Comparison of ENCODE assay signal across 1 cellular context in the genomic region with DNA sequence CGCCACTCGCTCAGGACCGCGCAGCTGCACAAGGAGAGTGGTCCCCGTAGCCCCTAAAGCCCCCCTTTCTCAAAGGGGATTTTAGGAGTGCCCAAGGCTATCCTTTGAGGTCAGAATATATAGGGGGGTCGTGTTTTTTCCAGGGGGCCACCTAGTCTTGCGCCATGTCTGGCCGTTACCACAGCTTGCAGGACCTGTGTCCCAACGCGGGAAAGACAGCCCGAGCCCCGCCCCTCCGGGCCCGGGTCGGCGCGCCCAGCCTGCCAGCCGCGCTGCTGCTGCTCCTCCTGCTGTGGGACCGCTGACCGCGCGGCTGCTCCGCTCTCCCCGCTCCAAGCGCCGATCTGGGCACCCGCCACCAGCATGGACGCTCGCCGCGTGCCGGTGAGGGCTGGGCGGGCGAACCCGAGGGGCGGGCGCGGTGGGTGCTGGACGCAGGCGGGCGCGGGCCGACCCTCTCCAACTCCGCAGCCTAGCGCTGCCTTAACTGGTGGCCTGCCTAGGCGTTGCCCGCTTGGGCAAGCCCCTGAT.
TF ChIP-seq lines count a peak whose summit lies in the region.

A gene (plus strand): TSS at position 272 of the 531 bp plus-strand sequence. CDS start 92 bp downstream, at position 364.

TF ChIP-seq in HepG2, 621 proteins besides CTCF, POLR2A, EP300 and RAD21 (continued from another document and continues in another):
- TF ChIP-seq, protein P1, sequence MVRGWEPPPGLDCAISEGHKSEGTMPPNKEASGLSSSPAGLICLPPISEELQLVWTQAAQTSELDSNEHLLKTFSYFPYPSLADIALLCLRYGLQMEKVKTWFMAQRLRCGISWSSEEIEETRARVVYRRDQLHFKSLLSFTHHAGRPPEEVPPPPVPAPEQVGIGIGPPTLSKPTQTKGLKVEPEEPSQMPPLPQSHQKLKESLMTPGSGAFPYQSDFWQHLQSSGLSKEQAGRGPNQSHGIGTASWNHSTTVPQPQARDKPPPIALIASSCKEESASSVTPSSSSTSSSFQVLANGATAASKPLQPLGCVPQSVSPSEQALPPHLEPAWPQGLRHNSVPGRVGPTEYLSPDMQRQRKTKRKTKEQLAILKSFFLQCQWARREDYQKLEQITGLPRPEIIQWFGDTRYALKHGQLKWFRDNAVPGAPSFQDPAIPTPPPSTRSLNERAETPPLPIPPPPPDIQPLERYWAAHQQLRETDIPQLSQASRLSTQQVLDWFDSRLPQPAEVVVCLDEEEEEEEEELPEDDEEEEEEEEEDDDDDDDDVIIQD (CRISPR knock-in tag; IDR thresholded peaks at IDR 0.05; ENCODE audit: low read depth), result no peak
- TF ChIP-seq SATB2 (CRISPR knock-in tag; IDR thresholded peaks at IDR 0.05) (peak; percentile 98), ZFY (CRISPR knock-in tag; IDR thresholded peaks at IDR 0.05) (peak; percentile 95), ZNF335 (CRISPR knock-in tag; IDR thresholded peaks at IDR 0.05) (peak; percentile 66; the same call in 1 of the 2 replicates), EED (CRISPR knock-in tag; IDR thresholded peaks at IDR 0.05) (peak; percentile 87), ZNF543 (CRISPR knock-in tag; IDR thresholded peaks at IDR 0.05) (peak; percentile 94), ZFP37 (CRISPR knock-in tag; IDR thresholded peaks at IDR 0.05; ENCODE audit: borderline replicate concordance) (peak; percentile 55; the same call in 1 of the 2 replicates), MIER2 (CRISPR knock-in tag; IDR thresholded peaks at IDR 0.05) (peak; percentile 55; the same call in 1 of the 2 replicates), ZNF326 (CRISPR knock-in tag; IDR thresholded peaks at IDR 0.05; ENCODE audit: borderline replicate concordance) (no peak), SALL1 (CRISPR knock-in tag; IDR thresholded peaks at IDR 0.05) (peak; percentile 98), YY1 (IDR thresholded peaks at IDR 0.05; ENCODE audit: insufficient read depth, insufficient replicate concordance, low read depth, low read length) (no peak), SAFB2 (CRISPR knock-in tag; IDR thresholded peaks at IDR 0.05; ENCODE audit: borderline replicate concordance, low read depth) (peak; percentile 98), ZNF253 (CRISPR knock-in tag; IDR thresholded peaks at IDR 0.05; ENCODE audit: borderline replicate concordance) (peak; percentile 78), NKX3-1 (CRISPR knock-in tag; IDR thresholded peaks at IDR 0.05) (peak; percentile 100), NFE2L1 (CRISPR knock-in tag; IDR thresholded peaks at IDR 0.05; ENCODE audit: borderline replicate concordance) (no peak), ZNF747 (CRISPR knock-in tag; IDR thresholded peaks at IDR 0.05; ENCODE audit: borderline replicate concordance) (0 out of 2 replicates have a peak, but pooled peaks have one; percentile 89)
- TF ChIP-seq, protein P2, sequence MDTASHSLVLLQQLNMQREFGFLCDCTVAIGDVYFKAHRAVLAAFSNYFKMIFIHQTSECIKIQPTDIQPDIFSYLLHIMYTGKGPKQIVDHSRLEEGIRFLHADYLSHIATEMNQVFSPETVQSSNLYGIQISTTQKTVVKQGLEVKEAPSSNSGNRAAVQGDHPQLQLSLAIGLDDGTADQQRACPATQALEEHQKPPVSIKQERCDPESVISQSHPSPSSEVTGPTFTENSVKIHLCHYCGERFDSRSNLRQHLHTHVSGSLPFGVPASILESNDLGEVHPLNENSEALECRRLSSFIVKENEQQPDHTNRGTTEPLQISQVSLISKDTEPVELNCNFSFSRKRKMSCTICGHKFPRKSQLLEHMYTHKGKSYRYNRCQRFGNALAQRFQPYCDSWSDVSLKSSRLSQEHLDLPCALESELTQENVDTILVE (CRISPR knock-in tag; IDR thresholded peaks at IDR 0.05), result peak; percentile 87
- TF ChIP-seq, protein P3, sequence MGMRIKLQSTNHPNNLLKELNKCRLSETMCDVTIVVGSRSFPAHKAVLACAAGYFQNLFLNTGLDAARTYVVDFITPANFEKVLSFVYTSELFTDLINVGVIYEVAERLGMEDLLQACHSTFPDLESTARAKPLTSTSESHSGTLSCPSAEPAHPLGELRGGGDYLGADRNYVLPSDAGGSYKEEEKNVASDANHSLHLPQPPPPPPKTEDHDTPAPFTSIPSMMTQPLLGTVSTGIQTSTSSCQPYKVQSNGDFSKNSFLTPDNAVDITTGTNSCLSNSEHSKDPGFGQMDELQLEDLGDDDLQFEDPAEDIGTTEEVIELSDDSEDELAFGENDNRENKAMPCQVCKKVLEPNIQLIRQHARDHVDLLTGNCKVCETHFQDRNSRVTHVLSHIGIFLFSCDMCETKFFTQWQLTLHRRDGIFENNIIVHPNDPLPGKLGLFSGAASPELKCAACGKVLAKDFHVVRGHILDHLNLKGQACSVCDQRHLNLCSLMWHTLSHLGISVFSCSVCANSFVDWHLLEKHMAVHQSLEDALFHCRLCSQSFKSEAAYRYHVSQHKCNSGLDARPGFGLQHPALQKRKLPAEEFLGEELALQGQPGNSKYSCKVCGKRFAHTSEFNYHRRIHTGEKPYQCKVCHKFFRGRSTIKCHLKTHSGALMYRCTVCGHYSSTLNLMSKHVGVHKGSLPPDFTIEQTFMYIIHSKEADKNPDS (CRISPR knock-in tag; IDR thresholded peaks at IDR 0.05), result no peak
- TF ChIP-seq, protein P4, sequence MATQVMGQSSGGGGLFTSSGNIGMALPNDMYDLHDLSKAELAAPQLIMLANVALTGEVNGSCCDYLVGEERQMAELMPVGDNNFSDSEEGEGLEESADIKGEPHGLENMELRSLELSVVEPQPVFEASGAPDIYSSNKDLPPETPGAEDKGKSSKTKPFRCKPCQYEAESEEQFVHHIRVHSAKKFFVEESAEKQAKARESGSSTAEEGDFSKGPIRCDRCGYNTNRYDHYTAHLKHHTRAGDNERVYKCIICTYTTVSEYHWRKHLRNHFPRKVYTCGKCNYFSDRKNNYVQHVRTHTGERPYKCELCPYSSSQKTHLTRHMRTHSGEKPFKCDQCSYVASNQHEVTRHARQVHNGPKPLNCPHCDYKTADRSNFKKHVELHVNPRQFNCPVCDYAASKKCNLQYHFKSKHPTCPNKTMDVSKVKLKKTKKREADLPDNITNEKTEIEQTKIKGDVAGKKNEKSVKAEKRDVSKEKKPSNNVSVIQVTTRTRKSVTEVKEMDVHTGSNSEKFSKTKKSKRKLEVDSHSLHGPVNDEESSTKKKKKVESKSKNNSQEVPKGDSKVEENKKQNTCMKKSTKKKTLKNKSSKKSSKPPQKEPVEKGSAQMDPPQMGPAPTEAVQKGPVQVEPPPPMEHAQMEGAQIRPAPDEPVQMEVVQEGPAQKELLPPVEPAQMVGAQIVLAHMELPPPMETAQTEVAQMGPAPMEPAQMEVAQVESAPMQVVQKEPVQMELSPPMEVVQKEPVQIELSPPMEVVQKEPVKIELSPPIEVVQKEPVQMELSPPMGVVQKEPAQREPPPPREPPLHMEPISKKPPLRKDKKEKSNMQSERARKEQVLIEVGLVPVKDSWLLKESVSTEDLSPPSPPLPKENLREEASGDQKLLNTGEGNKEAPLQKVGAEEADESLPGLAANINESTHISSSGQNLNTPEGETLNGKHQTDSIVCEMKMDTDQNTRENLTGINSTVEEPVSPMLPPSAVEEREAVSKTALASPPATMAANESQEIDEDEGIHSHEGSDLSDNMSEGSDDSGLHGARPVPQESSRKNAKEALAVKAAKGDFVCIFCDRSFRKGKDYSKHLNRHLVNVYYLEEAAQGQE (IDR thresholded peaks at IDR 0.05; ENCODE audit: borderline replicate concordance in 1 of 2, low read depth in 1 of 2, low read length in 2 of 2), result no peak
- TF ChIP-seq, protein P5, sequence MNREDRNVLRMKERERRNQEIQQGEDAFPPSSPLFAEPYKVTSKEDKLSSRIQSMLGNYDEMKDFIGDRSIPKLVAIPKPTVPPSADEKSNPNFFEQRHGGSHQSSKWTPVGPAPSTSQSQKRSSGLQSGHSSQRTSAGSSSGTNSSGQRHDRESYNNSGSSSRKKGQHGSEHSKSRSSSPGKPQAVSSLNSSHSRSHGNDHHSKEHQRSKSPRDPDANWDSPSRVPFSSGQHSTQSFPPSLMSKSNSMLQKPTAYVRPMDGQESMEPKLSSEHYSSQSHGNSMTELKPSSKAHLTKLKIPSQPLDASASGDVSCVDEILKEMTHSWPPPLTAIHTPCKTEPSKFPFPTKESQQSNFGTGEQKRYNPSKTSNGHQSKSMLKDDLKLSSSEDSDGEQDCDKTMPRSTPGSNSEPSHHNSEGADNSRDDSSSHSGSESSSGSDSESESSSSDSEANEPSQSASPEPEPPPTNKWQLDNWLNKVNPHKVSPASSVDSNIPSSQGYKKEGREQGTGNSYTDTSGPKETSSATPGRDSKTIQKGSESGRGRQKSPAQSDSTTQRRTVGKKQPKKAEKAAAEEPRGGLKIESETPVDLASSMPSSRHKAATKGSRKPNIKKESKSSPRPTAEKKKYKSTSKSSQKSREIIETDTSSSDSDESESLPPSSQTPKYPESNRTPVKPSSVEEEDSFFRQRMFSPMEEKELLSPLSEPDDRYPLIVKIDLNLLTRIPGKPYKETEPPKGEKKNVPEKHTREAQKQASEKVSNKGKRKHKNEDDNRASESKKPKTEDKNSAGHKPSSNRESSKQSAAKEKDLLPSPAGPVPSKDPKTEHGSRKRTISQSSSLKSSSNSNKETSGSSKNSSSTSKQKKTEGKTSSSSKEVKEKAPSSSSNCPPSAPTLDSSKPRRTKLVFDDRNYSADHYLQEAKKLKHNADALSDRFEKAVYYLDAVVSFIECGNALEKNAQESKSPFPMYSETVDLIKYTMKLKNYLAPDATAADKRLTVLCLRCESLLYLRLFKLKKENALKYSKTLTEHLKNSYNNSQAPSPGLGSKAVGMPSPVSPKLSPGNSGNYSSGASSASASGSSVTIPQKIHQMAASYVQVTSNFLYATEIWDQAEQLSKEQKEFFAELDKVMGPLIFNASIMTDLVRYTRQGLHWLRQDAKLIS (CRISPR knock-in tag; IDR thresholded peaks at IDR 0.05), result no peak
- TF ChIP-seq, protein P6, sequence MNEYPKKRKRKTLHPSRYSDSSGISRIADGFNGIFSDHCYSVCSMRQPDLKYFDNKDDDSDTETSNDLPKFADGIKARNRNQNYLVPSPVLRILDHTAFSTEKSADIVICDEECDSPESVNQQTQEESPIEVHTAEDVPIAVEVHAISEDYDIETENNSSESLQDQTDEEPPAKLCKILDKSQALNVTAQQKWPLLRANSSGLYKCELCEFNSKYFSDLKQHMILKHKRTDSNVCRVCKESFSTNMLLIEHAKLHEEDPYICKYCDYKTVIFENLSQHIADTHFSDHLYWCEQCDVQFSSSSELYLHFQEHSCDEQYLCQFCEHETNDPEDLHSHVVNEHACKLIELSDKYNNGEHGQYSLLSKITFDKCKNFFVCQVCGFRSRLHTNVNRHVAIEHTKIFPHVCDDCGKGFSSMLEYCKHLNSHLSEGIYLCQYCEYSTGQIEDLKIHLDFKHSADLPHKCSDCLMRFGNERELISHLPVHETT (CRISPR knock-in tag; conservative IDR thresholded peaks at IDR 0.05), result peak; percentile 54; the same call in 1 of the 2 replicates
- TF ChIP-seq, protein P7, sequence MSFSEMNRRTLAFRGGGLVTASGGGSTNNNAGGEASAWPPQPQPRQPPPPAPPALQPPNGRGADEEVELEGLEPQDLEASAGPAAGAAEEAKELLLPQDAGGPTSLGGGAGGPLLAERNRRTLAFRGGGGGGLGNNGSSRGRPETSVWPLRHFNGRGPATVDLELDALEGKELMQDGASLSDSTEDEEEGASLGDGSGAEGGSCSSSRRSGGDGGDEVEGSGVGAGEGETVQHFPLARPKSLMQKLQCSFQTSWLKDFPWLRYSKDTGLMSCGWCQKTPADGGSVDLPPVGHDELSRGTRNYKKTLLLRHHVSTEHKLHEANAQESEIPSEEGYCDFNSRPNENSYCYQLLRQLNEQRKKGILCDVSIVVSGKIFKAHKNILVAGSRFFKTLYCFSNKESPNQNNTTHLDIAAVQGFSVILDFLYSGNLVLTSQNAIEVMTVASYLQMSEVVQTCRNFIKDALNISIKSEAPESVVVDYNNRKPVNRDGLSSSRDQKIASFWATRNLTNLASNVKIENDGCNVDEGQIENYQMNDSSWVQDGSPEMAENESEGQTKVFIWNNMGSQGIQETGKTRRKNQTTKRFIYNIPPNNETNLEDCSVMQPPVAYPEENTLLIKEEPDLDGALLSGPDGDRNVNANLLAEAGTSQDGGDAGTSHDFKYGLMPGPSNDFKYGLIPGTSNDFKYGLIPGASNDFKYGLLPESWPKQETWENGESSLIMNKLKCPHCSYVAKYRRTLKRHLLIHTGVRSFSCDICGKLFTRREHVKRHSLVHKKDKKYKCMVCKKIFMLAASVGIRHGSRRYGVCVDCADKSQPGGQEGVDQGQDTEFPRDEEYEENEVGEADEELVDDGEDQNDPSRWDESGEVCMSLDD (CRISPR knock-in tag; IDR thresholded peaks at IDR 0.05; ENCODE audit: borderline replicate concordance), result peak; percentile 92
- TF ChIP-seq, protein P8, sequence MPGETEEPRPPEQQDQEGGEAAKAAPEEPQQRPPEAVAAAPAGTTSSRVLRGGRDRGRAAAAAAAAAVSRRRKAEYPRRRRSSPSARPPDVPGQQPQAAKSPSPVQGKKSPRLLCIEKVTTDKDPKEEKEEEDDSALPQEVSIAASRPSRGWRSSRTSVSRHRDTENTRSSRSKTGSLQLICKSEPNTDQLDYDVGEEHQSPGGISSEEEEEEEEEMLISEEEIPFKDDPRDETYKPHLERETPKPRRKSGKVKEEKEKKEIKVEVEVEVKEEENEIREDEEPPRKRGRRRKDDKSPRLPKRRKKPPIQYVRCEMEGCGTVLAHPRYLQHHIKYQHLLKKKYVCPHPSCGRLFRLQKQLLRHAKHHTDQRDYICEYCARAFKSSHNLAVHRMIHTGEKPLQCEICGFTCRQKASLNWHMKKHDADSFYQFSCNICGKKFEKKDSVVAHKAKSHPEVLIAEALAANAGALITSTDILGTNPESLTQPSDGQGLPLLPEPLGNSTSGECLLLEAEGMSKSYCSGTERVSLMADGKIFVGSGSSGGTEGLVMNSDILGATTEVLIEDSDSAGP (CRISPR knock-in tag; IDR thresholded peaks at IDR 0.05; ENCODE audit: borderline replicate concordance), result peak; percentile 85
- TF ChIP-seq, protein P9, sequence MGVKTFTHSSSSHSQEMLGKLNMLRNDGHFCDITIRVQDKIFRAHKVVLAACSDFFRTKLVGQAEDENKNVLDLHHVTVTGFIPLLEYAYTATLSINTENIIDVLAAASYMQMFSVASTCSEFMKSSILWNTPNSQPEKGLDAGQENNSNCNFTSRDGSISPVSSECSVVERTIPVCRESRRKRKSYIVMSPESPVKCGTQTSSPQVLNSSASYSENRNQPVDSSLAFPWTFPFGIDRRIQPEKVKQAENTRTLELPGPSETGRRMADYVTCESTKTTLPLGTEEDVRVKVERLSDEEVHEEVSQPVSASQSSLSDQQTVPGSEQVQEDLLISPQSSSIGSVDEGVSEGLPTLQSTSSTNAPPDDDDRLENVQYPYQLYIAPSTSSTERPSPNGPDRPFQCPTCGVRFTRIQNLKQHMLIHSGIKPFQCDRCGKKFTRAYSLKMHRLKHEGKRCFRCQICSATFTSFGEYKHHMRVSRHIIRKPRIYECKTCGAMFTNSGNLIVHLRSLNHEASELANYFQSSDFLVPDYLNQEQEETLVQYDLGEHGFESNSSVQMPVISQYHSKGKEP (CRISPR knock-in tag; IDR thresholded peaks at IDR 0.05), result peak; percentile 63; the same call in 1 of the 2 replicates
- TF ChIP-seq, protein P10, sequence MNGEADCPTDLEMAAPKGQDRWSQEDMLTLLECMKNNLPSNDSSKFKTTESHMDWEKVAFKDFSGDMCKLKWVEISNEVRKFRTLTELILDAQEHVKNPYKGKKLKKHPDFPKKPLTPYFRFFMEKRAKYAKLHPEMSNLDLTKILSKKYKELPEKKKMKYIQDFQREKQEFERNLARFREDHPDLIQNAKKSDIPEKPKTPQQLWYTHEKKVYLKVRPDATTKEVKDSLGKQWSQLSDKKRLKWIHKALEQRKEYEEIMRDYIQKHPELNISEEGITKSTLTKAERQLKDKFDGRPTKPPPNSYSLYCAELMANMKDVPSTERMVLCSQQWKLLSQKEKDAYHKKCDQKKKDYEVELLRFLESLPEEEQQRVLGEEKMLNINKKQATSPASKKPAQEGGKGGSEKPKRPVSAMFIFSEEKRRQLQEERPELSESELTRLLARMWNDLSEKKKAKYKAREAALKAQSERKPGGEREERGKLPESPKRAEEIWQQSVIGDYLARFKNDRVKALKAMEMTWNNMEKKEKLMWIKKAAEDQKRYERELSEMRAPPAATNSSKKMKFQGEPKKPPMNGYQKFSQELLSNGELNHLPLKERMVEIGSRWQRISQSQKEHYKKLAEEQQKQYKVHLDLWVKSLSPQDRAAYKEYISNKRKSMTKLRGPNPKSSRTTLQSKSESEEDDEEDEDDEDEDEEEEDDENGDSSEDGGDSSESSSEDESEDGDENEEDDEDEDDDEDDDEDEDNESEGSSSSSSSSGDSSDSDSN (CRISPR knock-in tag; IDR thresholded peaks at IDR 0.05), result peak; percentile 97; the same call in 1 of the 2 replicates
